Comparison of ENCODE assay signal across 15 cellular contexts in genomic region chr17:5631958-5632357, GRCh38. TPM values are rescaled to one million over a fixed set of nuclear protein-coding genes. Genes with fewer than 3 reads are reported as not detected.
DNase-seq lines count a peak whose midpoint lies in the region; ATAC-seq and TF ChIP-seq lines count a peak whose summit lies in the region.
"Had no signal": no experiment of that assay in that cellular context is flagged by ENCODE, and none has a peak within 500 bp of the region (broad histone marks: within the 10 kb centered on the region; RNA-seq: fewer than 3 reads in every experiment).

No MANE protein-coding gene starts in this region.

- peak overlapping the region; percentile 8 for H3K4me3 Mint-ChIP-seq in glutamatergic neuron (ENCODE audit: unreplicated experiment)
- no peak overlapping the region for H3K4me3 Mint-ChIP-seq in stimulated activated effector memory CD8-positive, alpha-beta T cell treated with anti-CD3 and anti-CD28 coated beads, Interleukin-12 subunit alpha, Interleukin-12 subunit beta, amount 100 ng/mL, for 72 hours
- H3K4me3 Mint-ChIP-seq: CD8-positive, alpha-beta T cell had no signal

- H3K4me3 ChIP-seq in HEK293 (ENCODE audit: low read depth, low read length) = no peak overlapping the region
- no peak overlapping the region for H3K4me3 ChIP-seq in ascending aorta
- H3K4me3 ChIP-seq: Peyer's patch had no signal

- no peaks in the 10 kb centered on the region for H3K27me3 ChIP-seq in ascending aorta
- H3K27me3 ChIP-seq: Peyer's patch had no signal

- H3K36me3 ChIP-seq in HEK293 (ENCODE audit: control insufficient read depth in 2 of 2, insufficient read depth in 1 of 2, low read length in 2 of 2) (no peaks in the 10 kb centered on the region), ascending aorta (no peaks in the 10 kb centered on the region)
- H3K36me3 ChIP-seq: Peyer's patch had no signal

- H3K4me1 ChIP-seq in HEK293 (ENCODE audit: control insufficient read depth, insufficient read depth, low read length) = no peaks in the 10 kb centered on the region
- no peaks in the 10 kb centered on the region for H3K4me1 ChIP-seq in ascending aorta
- H3K4me1 ChIP-seq: Peyer's patch had no signal

- H3K27ac ChIP-seq in HEK293 (ENCODE audit: extremely low read depth, low read depth, low read length) = no peak overlapping the region
- H3K27ac ChIP-seq in ascending aorta = no peak overlapping the region
- H3K27ac ChIP-seq: Peyer's patch had no signal

- POLR2A ChIA-PET in HEK293 (lab: Yijun Ruan, JAX) = no interaction called here

- TF ChIP-seq CTCF in HEK293 (tag by site-specific recombination; IDR thresholded peaks at IDR 0.05) (no peak), glutamatergic neuron (IDR thresholded peaks at IDR 0.05; ENCODE audit: partially characterized antibody, unreplicated experiment) (no peak), ascending aorta (IDR thresholded peaks at IDR 0.05) (no peak)

- ATAC-seq in stimulated activated effector memory CD8-positive, alpha-beta T cell treated with anti-CD3 and anti-CD28 coated beads, Interleukin-12 subunit alpha, Interleukin-12 subunit beta, amount 100 ng/mL, for 72 hours = peak; percentile 13
- no peak for ATAC-seq in GM18502 (IDR thresholded peaks at IDR 0.05; ENCODE audit: poor library complexity, unreplicated experiment)
- no peak for ATAC-seq in HG02588 (IDR thresholded peaks at IDR 0.05; ENCODE audit: unreplicated experiment)
- ATAC-seq: CD8-positive, alpha-beta T cell had no signal

- peaks cover 2% of the 10 kb centered on the region for H3K9me3 Mint-ChIP-seq in glutamatergic neuron (ENCODE audit: unreplicated experiment)
- H3K9me3 Mint-ChIP-seq in stimulated activated effector memory CD8-positive, alpha-beta T cell treated with anti-CD3 and anti-CD28 coated beads, Interleukin-12 subunit alpha, Interleukin-12 subunit beta, amount 100 ng/mL, for 72 hours = no peaks in the 10 kb centered on the region
- H3K9me3 Mint-ChIP-seq: CD8-positive, alpha-beta T cell had no signal

- CTCF ChIA-PET in HEK293 (lab: Yijun Ruan, JAX) = no interaction called here

- intact Hi-C loops in ascending aorta (cut with DNase I) = no loop called here

- H3K27me3 Mint-ChIP-seq in glutamatergic neuron (ENCODE audit: unreplicated experiment) = peaks cover 2% of the 10 kb centered on the region

- DNase-seq in astrocyte of the hippocampus (ENCODE audit: low read depth, low spot score) = peak; percentile 16
- DNase-seq in glutamatergic neuron = no peak
- no peak for DNase-seq in stimulated activated effector memory CD8-positive, alpha-beta T cell treated with anti-CD3 and anti-CD28 coated beads, Interleukin-12 subunit alpha, Interleukin-12 subunit beta, amount 100 ng/mL, for 72 hours (ENCODE audit: low spot score in 2 of 2)
- DNase-seq in ascending aorta (ENCODE audit: low spot score in 2 of 2) = no peak
- DNase-seq: CD8-positive, alpha-beta T cell; DND-41; Kasumi-1; NCI-H1105 treated with DMSO at 0.1 percent for 48 hours; NCI-H187; NCI-H446; Peyer's patch; SHP77 had no signal

- H3K36me3 Mint-ChIP-seq in glutamatergic neuron (ENCODE audit: unreplicated experiment) = peaks cover 5% of the 10 kb centered on the region
- H3K36me3 Mint-ChIP-seq in stimulated activated effector memory CD8-positive, alpha-beta T cell treated with anti-CD3 and anti-CD28 coated beads, Interleukin-12 subunit alpha, Interleukin-12 subunit beta, amount 100 ng/mL, for 72 hours = no peaks in the 10 kb centered on the region
- H3K36me3 Mint-ChIP-seq: CD8-positive, alpha-beta T cell had no signal

- no peaks in the 10 kb centered on the region for H3K9me3 ChIP-seq in HEK293 (ENCODE audit: control insufficient read depth, insufficient read depth, low read depth, low read length)
- no peaks in the 10 kb centered on the region for H3K9me3 ChIP-seq in ascending aorta
- H3K9me3 ChIP-seq: Peyer's patch had no signal

- H3K27ac Mint-ChIP-seq in glutamatergic neuron (ENCODE audit: unreplicated experiment) = no peak overlapping the region
- no peak overlapping the region for H3K27ac Mint-ChIP-seq in stimulated activated effector memory CD8-positive, alpha-beta T cell treated with anti-CD3 and anti-CD28 coated beads, Interleukin-12 subunit alpha, Interleukin-12 subunit beta, amount 100 ng/mL, for 72 hours
- H3K27ac Mint-ChIP-seq: CD8-positive, alpha-beta T cell had no signal

- peaks cover 35% of the 10 kb centered on the region for H3K4me1 Mint-ChIP-seq in glutamatergic neuron (ENCODE audit: low read depth, unreplicated experiment)
- H3K4me1 Mint-ChIP-seq in stimulated activated effector memory CD8-positive, alpha-beta T cell treated with anti-CD3 and anti-CD28 coated beads, Interleukin-12 subunit alpha, Interleukin-12 subunit beta, amount 100 ng/mL, for 72 hours = no peaks in the 10 kb centered on the region

TF ChIP-seq in HEK293, 187 proteins besides CTCF, POLR2A, EP300 and RAD21:
- TF ChIP-seq ZSCAN18 (tag by site-specific recombination; IDR thresholded peaks at IDR 0.05) (no peak), REST (tag by site-specific recombination; IDR thresholded peaks at IDR 0.05) (peak; percentile 68)

RNA-seq across cellular contexts. Expression of gene NLRP1, which starts 47.6 kb away (rescaled TPM):
- total RNA-seq in glutamatergic neuron (ENCODE audit: unreplicated experiment) (69.5 TPM), ascending aorta (67.7 TPM)
